Comparison of ENCODE assay signal across 20 cellular contexts in the genomic region with DNA sequence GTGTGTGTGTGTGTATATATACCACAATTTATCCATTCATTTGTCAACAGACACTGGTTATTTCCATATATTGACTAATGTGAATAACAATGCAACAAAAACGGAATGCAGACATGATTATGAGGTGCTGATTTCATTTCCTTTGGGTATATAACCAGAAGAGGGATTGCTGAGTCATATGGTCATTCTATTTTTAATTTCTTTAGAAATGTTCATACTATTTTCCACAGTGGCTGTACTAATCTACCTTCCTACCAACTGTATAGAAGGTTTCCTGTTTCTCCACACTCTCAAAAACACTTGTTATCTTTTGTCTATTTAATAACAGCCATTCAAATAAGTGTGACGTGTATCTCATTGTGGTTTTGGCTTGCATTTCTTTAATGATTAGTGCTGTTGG.
DNase-seq lines count a peak whose midpoint lies in the region; ATAC-seq, FAIRE-seq and TF ChIP-seq lines count a peak whose summit lies in the region.
"Had no signal": no experiment of that assay in that cellular context is flagged by ENCODE, and none has a peak within 500 bp of the region (broad histone marks: within the 10 kb centered on the region; RNA-seq: fewer than 3 reads in every experiment).

No MANE protein-coding gene starts in this region.

- no peaks in the 10 kb centered on the region for H3K27me3 ChIP-seq in skeletal muscle satellite cell (ENCODE audit: control insufficient read depth, insufficient read depth, low read length)
- H3K27me3 ChIP-seq: foreskin keratinocyte, right atrium auricular region had no signal

- H3K36me3 Mint-ChIP-seq in activated CD4-positive, alpha-beta memory T cell treated with anti-CD3 and anti-CD28 coated beads for 36 hours: peaks cover 2% of the 10 kb centered on the region
- H3K36me3 Mint-ChIP-seq in activated CD4-positive, alpha-beta memory T cell treated with anti-CD3 and anti-CD28 coated beads, Interleukin-2, amount 10 ng/mL, durations not matched to agents 7 days and 5 days (ENCODE audit: low read depth): no peaks in the 10 kb centered on the region
- H3K36me3 Mint-ChIP-seq in T-helper 2 cell treated with Interferon-gamma antibody and Interleukin-4, amounts not matched to agents 5 μg/mL and 100 μg/mL, for 36 hours (ENCODE audit: low read depth): peaks cover 3% of the 10 kb centered on the region
- H3K36me3 Mint-ChIP-seq: CD8-positive, alpha-beta T cell had no signal

- no peak for FAIRE-seq in GM19239 (lab: Jason Lieb, UNC)
- FAIRE-seq: HTR-8/SVneo had no signal

- no peaks in the 10 kb centered on the region for H3K36me3 ChIP-seq in skeletal muscle satellite cell (ENCODE audit: insufficient read depth, low read length)
- H3K36me3 ChIP-seq: right atrium auricular region had no signal

- H3K4me1 Mint-ChIP-seq in activated CD4-positive, alpha-beta memory T cell treated with anti-CD3 and anti-CD28 coated beads for 36 hours (ENCODE audit: low read depth): peaks cover 12% of the 10 kb centered on the region
- H3K4me1 Mint-ChIP-seq in activated CD4-positive, alpha-beta memory T cell treated with anti-CD3 and anti-CD28 coated beads, Interleukin-2, amount 10 ng/mL, durations not matched to agents 7 days and 5 days: peaks cover 7% of the 10 kb centered on the region
- H3K4me1 Mint-ChIP-seq in T-helper 2 cell treated with Interferon-gamma antibody and Interleukin-4, amounts not matched to agents 5 μg/mL and 100 μg/mL, for 36 hours (ENCODE audit: low read depth): peaks cover 7% of the 10 kb centered on the region

- peaks cover 4% of the 10 kb centered on the region for H3K9me3 Mint-ChIP-seq in activated CD4-positive, alpha-beta memory T cell treated with anti-CD3 and anti-CD28 coated beads for 36 hours
- H3K9me3 Mint-ChIP-seq in activated CD4-positive, alpha-beta memory T cell treated with anti-CD3 and anti-CD28 coated beads, Interleukin-2, amount 10 ng/mL, durations not matched to agents 7 days and 5 days: peaks cover 3% of the 10 kb centered on the region
- peaks cover 7% of the 10 kb centered on the region for H3K9me3 Mint-ChIP-seq in T-helper 2 cell treated with Interferon-gamma antibody and Interleukin-4, amounts not matched to agents 5 μg/mL and 100 μg/mL, for 36 hours
- H3K9me3 Mint-ChIP-seq: CD8-positive, alpha-beta T cell had no signal

- H3K4me2 ChIP-seq in skeletal muscle satellite cell (ENCODE audit: low read length): peak overlapping the region; percentile 16
- H3K4me2 ChIP-seq: A549 had no signal

- no peak overlapping the region for H3K4me3 Mint-ChIP-seq in activated CD4-positive, alpha-beta memory T cell treated with anti-CD3 and anti-CD28 coated beads for 36 hours
- H3K4me3 Mint-ChIP-seq in activated CD4-positive, alpha-beta memory T cell treated with anti-CD3 and anti-CD28 coated beads, Interleukin-2, amount 10 ng/mL, durations not matched to agents 7 days and 5 days: no peak overlapping the region
- no peak overlapping the region for H3K4me3 Mint-ChIP-seq in T-helper 2 cell treated with Interferon-gamma antibody and Interleukin-4, amounts not matched to agents 5 μg/mL and 100 μg/mL, for 36 hours
- H3K4me3 Mint-ChIP-seq: CD8-positive, alpha-beta T cell had no signal

- H3K4me3 ChIP-seq in epithelial cell of esophagus (ENCODE audit: low read length) (no peak overlapping the region), skeletal muscle satellite cell (ENCODE audit: low read length) (no peak overlapping the region)
- H3K4me3 ChIP-seq: A549, right atrium auricular region had no signal

- no peaks in the 10 kb centered on the region for H3K4me1 ChIP-seq in skeletal muscle satellite cell (ENCODE audit: control insufficient read depth, insufficient read depth, low read length)
- H3K4me1 ChIP-seq: A549, right atrium auricular region had no signal

- POLR2A ChIA-PET in activated CD4-positive, alpha-beta memory T cell treated with anti-CD3 and anti-CD28 coated beads for 36 hours (lab: Charles Lee): no interaction called here
- POLR2A ChIA-PET in activated CD4-positive, alpha-beta memory T cell treated with anti-CD3 and anti-CD28 coated beads, Interleukin-2, amount 10 ng/mL, durations not matched to agents 7 days and 5 days (lab: Charles Lee): no interaction called here

- H3K27ac Mint-ChIP-seq in activated CD4-positive, alpha-beta memory T cell treated with anti-CD3 and anti-CD28 coated beads for 36 hours: peak overlapping the region; percentile 64
- no peak overlapping the region for H3K27ac Mint-ChIP-seq in activated CD4-positive, alpha-beta memory T cell treated with anti-CD3 and anti-CD28 coated beads, Interleukin-2, amount 10 ng/mL, durations not matched to agents 7 days and 5 days
- peak overlapping the region; percentile 43 for H3K27ac Mint-ChIP-seq in T-helper 2 cell treated with Interferon-gamma antibody and Interleukin-4, amounts not matched to agents 5 μg/mL and 100 μg/mL, for 36 hours
- H3K27ac Mint-ChIP-seq: CD8-positive, alpha-beta T cell had no signal

- H3K9me3 ChIP-seq in skeletal muscle satellite cell (replicated peaks; ENCODE audit: low read length): no peaks in the 10 kb centered on the region
- H3K9me3 ChIP-seq: A549, right atrium auricular region had no signal

- no peaks in the 10 kb centered on the region for H3K27me3 Mint-ChIP-seq in activated CD4-positive, alpha-beta memory T cell treated with anti-CD3 and anti-CD28 coated beads for 36 hours
- H3K27me3 Mint-ChIP-seq in activated CD4-positive, alpha-beta memory T cell treated with anti-CD3 and anti-CD28 coated beads, Interleukin-2, amount 10 ng/mL, durations not matched to agents 7 days and 5 days: no peaks in the 10 kb centered on the region
- H3K27me3 Mint-ChIP-seq in T-helper 2 cell treated with Interferon-gamma antibody and Interleukin-4, amounts not matched to agents 5 μg/mL and 100 μg/mL, for 36 hours (ENCODE audit: low read depth): no peaks in the 10 kb centered on the region

- CTCF ChIA-PET in activated CD4-positive, alpha-beta memory T cell treated with anti-CD3 and anti-CD28 coated beads for 36 hours (lab: Charles Lee): no interaction called here
- CTCF ChIA-PET in activated CD4-positive, alpha-beta memory T cell treated with anti-CD3 and anti-CD28 coated beads, Interleukin-2, amount 10 ng/mL, durations not matched to agents 7 days and 5 days (lab: Charles Lee): no interaction called here

- intact Hi-C loops in activated CD4-positive, alpha-beta memory T cell treated with anti-CD3 and anti-CD28 coated beads for 36 hours (cut with micrococcal nuclease): no loop called here

- no peak overlapping the region for H3K9ac ChIP-seq in skeletal muscle satellite cell (ENCODE audit: low read depth, low read length)

- DNase-seq in activated CD4-positive, alpha-beta memory T cell treated with anti-CD3 and anti-CD28 coated beads for 36 hours: no peak
- DNase-seq in activated CD4-positive, alpha-beta memory T cell treated with anti-CD3 and anti-CD28 coated beads, Interleukin-2, amount 10 ng/mL, durations not matched to agents 7 days and 5 days: no peak
- no peak for DNase-seq in T-helper 2 cell treated with Interferon-gamma antibody and Interleukin-4, amounts not matched to agents 5 μg/mL and 100 μg/mL, for 36 hours (ENCODE audit: low spot score)
- DNase-seq in epithelial cell of esophagus (ENCODE audit: low read depth) (peak; percentile 41), NCI-H128 (lab: John Stamatoyannopoulos, UW; ENCODE audit: unreplicated experiment) (no peak), GM19239 (ENCODE audit: insufficient read length, low spot score) (no peak)
- DNase-seq: activated CD4-positive, alpha-beta T cell treated with anti-CD3 and anti-CD28 coated beads for 48 hours; activated naive CD4-positive, alpha-beta T cell treated with anti-CD3 and anti-CD28 coated beads, Interleukin-2, amount 50 U/mL, for 16 hours; CD8-positive, alpha-beta T cell; left colon; NCI-H187 treated with DMSO at 0.1 percent for 48 hours; NCI-H446 treated with DMSO at 0.1 percent for 48 hours; SHP77 treated with DMSO at 0.1 percent for 48 hours; stimulated activated CD4-positive, alpha-beta T cell treated with anti-CD3 and anti-CD28 coated beads, Interleukin-1b, Interleukin-23, amount 100 ng/mL, for 48 hours had no signal

- ATAC-seq in HG02973 (IDR thresholded peaks at IDR 0.05; ENCODE audit: unreplicated experiment): no peak
- ATAC-seq: A549; CD8-positive, alpha-beta T cell; foreskin keratinocyte; left colon had no signal

- TF ChIP-seq CTCF in epithelial cell of esophagus (IDR thresholded peaks at IDR 0.05; ENCODE audit: insufficient read depth, low read depth, low read length, missing control alignments): no peak
